Comparison of ENCODE assay signal across 24 cellular contexts in genomic region chr1:64497484-64497883, GRCh38. TPM values are rescaled to one million over a fixed set of nuclear protein-coding genes. Genes with fewer than 3 reads are reported as not detected.
DNase-seq lines count a peak whose midpoint lies in the region; ATAC-seq, FAIRE-seq and TF ChIP-seq lines count a peak whose summit lies in the region.
"Had no signal": no experiment of that assay in that cellular context is flagged by ENCODE, and none has a peak within 500 bp of the region (broad histone marks: within the 10 kb centered on the region; RNA-seq: fewer than 3 reads in every experiment).

No MANE protein-coding gene starts in this region.

- no peak overlapping the region for H2AFZ ChIP-seq in endothelial cell of umbilical vein (ENCODE audit: low read depth, low read length)

- H3K9me3 ChIP-seq in HUES64 (ENCODE audit: insufficient read depth, low read depth, low read length) = no peaks in the 10 kb centered on the region
- no peaks in the 10 kb centered on the region for H3K9me3 ChIP-seq in endothelial cell of umbilical vein (replicated peaks; ENCODE audit: control insufficient read depth, insufficient read depth, low read length)
- H3K9me3 ChIP-seq: BLaER1, heart right ventricle had no signal

- FAIRE-seq in endothelial cell of umbilical vein (lab: Jason Lieb, UNC) = peak; percentile 8
- FAIRE-seq: K562, small intestine had no signal

- H3K4me1 ChIP-seq in HUES64 (ENCODE audit: insufficient read depth, low read length) = peaks cover 78% of the 10 kb centered on the region
- peaks cover 12% of the 10 kb centered on the region for H3K4me1 ChIP-seq in endothelial cell of umbilical vein (ENCODE audit: control insufficient read depth, extremely low read depth, insufficient read depth, low read length)

- no peaks in the 10 kb centered on the region for H3K79me2 ChIP-seq in endothelial cell of umbilical vein (ENCODE audit: control insufficient read depth, insufficient read depth, low read length)

- CTCF ChIA-PET in endothelial cell of umbilical vein (lab: Charles Lee) = interaction anchor here (0.6 to 1.5 kb wide), 4 partner anchors 8 to 766 kb away, joined by 3 to 4 read pairs (median 3); no protein-coding TSS in a partner anchor

- intact Hi-C loops in endothelial cell of umbilical vein (cut with micrococcal nuclease) = no loop called here

- TF ChIP-seq POLR2A in endothelial cell of umbilical vein (IDR thresholded peaks at IDR 0.05; ENCODE audit: low read depth, low read length) = no peak

- H3K4me2 ChIP-seq in endothelial cell of umbilical vein (ENCODE audit: insufficient read depth, low read length) = no peak overlapping the region
- H3K4me2 ChIP-seq: BLaER1 had no signal

- 7% methylated on average over 2 of the region's 2 CpGs for WGBS in HUES64

- dilution Hi-C loops in endothelial cell of umbilical vein (cut with MboI; ENCODE audit: extremely low pct_ligation_motif_present, low sequenced_read_pairs) = no loop called here

- H3K9ac ChIP-seq in HUES64 (ENCODE audit: low read depth, low read length) (peak overlapping the region; percentile 46), endothelial cell of umbilical vein (replicated peaks; ENCODE audit: extremely low read depth, insufficient read depth, low read length) (no peak overlapping the region)
- H3K9ac ChIP-seq: BLaER1 had no signal

- ATAC-seq in GM18517 (IDR thresholded peaks at IDR 0.05; ENCODE audit: unreplicated experiment) = no peak
- ATAC-seq: activated T-helper 17 cell treated with anti-CD3 and anti-CD28 coated beads, Interleukin-2, amount 50 U/mL, for 72 hours; heart right ventricle; K562 had no signal

- DNase-seq in AG08395 (ENCODE audit: low spot score) = peak; percentile 59
- peak; percentile 46 for DNase-seq in endothelial cell of umbilical vein (ENCODE audit: low read depth, low spot score)
- DNase-seq in iris pigment epithelial cell (ENCODE audit: low read depth) = peak; percentile 38
- no peak for DNase-seq in SKM-1 treated with dmso at 0.1 percent for 144 hours (lab: John Stamatoyannopoulos, UW; ENCODE audit: unreplicated experiment)
- DNase-seq in stimulated activated naive CD4-positive, alpha-beta T cell treated with Interleukin-2 at 50 U/mL for 16 hours (lab: John Stamatoyannopoulos, UW) = no peak
- DNase-seq in DMS53 (lab: John Stamatoyannopoulos, UW) = no peak
- DNase-seq: 8988T; activated naive CD8-positive, alpha-beta T cell treated with anti-CD3 and anti-CD28 coated beads, Interleukin-2, amount 10 ng/mL, durations not matched to agents 7 days and 5 days; dorsolateral prefrontal cortex; GDM1; heart right ventricle; HFFc6; MV-4-11; NCI-H1930; NCI-H510A; nephron progenitor cell; small intestine; stimulated activated CD4-positive, alpha-beta T cell treated with anti-CD3 and anti-CD28 coated beads, Interleukin-4, amount 100 ng/mL, for 24 hours had no signal

- H3K36me3 ChIP-seq in HUES64 (ENCODE audit: insufficient read depth, low read length) (no peaks in the 10 kb centered on the region), endothelial cell of umbilical vein (ENCODE audit: control insufficient read depth in 2 of 2, extremely low read depth in 1 of 2, insufficient read depth in 2 of 2, low read length in 2 of 2) (no peaks in the 10 kb centered on the region)
- H3K36me3 ChIP-seq: cardiac muscle cell, heart right ventricle had no signal

- H3K27ac ChIP-seq in HUES64 (ENCODE audit: low read depth, low read length) (peak overlapping the region; percentile 82), endothelial cell of umbilical vein (ENCODE audit: insufficient read depth, low read depth, low read length) (no peak overlapping the region)
- H3K27ac ChIP-seq: BLaER1, cardiac muscle cell, heart right ventricle had no signal

- H3K27me3 ChIP-seq in HUES64 (ENCODE audit: insufficient read depth, low read length) (no peaks in the 10 kb centered on the region; the same call in 1 of the 2 replicates), endothelial cell of umbilical vein (ENCODE audit: control insufficient read depth in 2 of 2, insufficient read depth in 2 of 2, low read length in 2 of 2) (no peaks in the 10 kb centered on the region)
- H3K27me3 ChIP-seq: BLaER1, cardiac muscle cell, dorsolateral prefrontal cortex, heart right ventricle had no signal

- H4K20me1 ChIP-seq in endothelial cell of umbilical vein (replicated peaks; ENCODE audit: control insufficient read depth, extremely low read depth, insufficient read depth, low read length) = no peaks in the 10 kb centered on the region

- no peaks in the 10 kb centered on the region for H3K9me1 ChIP-seq in endothelial cell of umbilical vein (replicated peaks; ENCODE audit: control insufficient read depth, extremely low read depth, insufficient read depth, low read length)

- no peak for TF ChIP-seq CTCF in endothelial cell of umbilical vein (IDR thresholded peaks at IDR 0.05; ENCODE audit: extremely low read depth in 1 of 2, insufficient read depth in 1 of 2, low read depth in 1 of 2, low read length in 2 of 2)

- BruUV-seq in endothelial cell of umbilical vein (replicated peaks; lab: Mats Ljungman, UMichigan) = no TSS peak

- H3K4me3 ChIP-seq in HUES64 (ENCODE audit: low read length) = peak overlapping the region; percentile 27; the same call in 1 of the 2 replicates
- no peak overlapping the region for H3K4me3 ChIP-seq in endothelial cell of umbilical vein (replicated peaks in 1 of 3; ENCODE audit: insufficient read depth in 1 of 3, low read depth in 1 of 3, low read length in 3 of 3)
- H3K4me3 ChIP-seq: BLaER1, cardiac muscle cell, dorsolateral prefrontal cortex, heart right ventricle, K562 had no signal

- POLR2A ChIA-PET in endothelial cell of umbilical vein (lab: Charles Lee) = no interaction called here

TF ChIP-seq in endothelial cell of umbilical vein, 7 proteins besides CTCF, POLR2A, EP300 and RAD21:
- no peak for TF ChIP-seq JUN (IDR thresholded peaks at IDR 0.05; ENCODE audit: borderline replicate concordance, insufficient read depth, insufficient read length, low read depth)
- TF ChIP-seq FOS (IDR thresholded peaks at IDR 0.05; ENCODE audit: borderline replicate concordance, insufficient read depth, low read length) = peak; percentile 42
TF ChIP-seq in endothelial cell of umbilical vein: peak in this region for 1.

RNA-seq across cellular contexts. Expression of gene CACHD1, which starts 27.6 kb away (rescaled TPM):
- polyA plus RNA-seq in HUES64 (2013, experiment 1 of 2) = 49.3 TPM
- polyA plus RNA-seq in HUES64 (2013, experiment 2 of 2) = 43.1 TPM
- total RNA-seq in endothelial cell of umbilical vein = 8.7 and 9.3 TPM in 2 replicates
- polyA plus RNA-seq in endothelial cell of umbilical vein = 2.1 and 3.6 TPM in 2 replicates
- 2.6 and 3.0 TPM in 2 replicates for polyA plus RNA-seq in endothelial cell of umbilical vein (2011; cell fraction: cytosol; rRNA removed)
- 8.9 and 9.0 TPM in 2 replicates for polyA plus RNA-seq in endothelial cell of umbilical vein (2011; cell fraction: nucleus; rRNA removed)
- 4.8 and 7.0 TPM in 2 replicates for polyA plus RNA-seq in endothelial cell of umbilical vein (2012)
- 8.9 and 12.7 TPM in 2 replicates for polyA minus RNA-seq in endothelial cell of umbilical vein
- polyA minus RNA-seq in endothelial cell of umbilical vein (2011; cell fraction: cytosol; rRNA and poly(A)+ RNA removed) = not detected
- 10.9 and 17.8 TPM in 2 replicates for polyA minus RNA-seq in endothelial cell of umbilical vein (2011; cell fraction: nucleus; rRNA and poly(A)+ RNA removed)
- polyA plus RNA-seq: K562 had no signal

Comparison
In these comparisons a context has a peak if more than half of its experiments do, and no peak if none do; other contexts are left out.
1. DNase-seq: peak in AG08395 (single experiment), endothelial cell of umbilical vein (single experiment) and iris pigment epithelial cell (single experiment); none in SKM-1 treated with dmso at 0.1 percent for 144 hours (single experiment), stimulated activated naive CD4-positive, alpha-beta T cell treated with Interleukin-2 at 50 U/mL for 16 hours (single experiment) and DMS53 (single experiment).